In the genomic region with DNA sequence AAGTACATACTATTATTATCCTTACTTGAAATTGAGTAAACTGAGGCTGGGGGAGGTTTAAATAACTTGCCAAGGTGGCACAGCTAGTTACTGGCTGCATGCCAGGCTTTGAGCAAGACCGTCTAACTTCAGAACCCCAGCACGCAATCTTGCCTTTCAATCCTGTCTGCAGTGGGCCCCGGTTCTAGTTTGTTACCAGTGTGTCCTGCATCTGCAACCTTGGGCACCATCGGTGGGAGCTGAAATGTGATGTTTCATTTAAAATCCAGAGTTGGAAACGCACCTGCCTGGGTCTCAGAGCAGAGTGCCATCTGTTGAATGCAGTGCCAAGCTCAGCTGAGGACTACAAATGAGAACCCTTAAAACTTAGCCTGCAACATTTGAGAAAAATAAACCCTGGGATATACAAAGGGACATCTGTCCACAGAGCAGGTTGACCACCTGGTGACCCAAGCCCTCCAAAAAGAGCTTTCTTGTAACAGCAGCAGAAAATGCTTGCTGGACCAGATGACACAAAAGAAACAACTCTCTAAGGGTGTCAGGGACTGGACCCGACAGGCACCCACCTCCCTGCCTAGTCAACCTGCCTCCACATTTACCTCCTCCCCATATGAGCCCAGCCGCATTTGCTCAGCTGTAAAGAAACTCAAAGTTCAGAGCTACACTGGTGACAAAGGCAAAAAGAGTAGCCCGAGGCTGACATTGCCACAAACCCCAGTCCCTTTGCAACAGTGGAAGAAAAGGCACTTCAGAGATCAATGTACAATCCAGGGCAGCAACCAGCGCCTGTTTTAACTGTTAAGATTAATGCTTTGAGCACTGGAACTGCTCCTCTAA, we compare ENCODE assay signal across 9 cellular contexts. TPM values are rescaled to one million over a fixed set of nuclear protein-coding genes. Genes with fewer than 3 reads are reported as not detected.
DNase-seq lines count a peak whose midpoint lies in the region; FAIRE-seq and TF ChIP-seq lines count a peak whose summit lies in the region.
"Had no signal": no experiment of that assay in that cellular context is flagged by ENCODE, and none has a peak within 500 bp of the region (broad histone marks: within the 10 kb centered on the region; RNA-seq: fewer than 3 reads in every experiment).

No MANE protein-coding gene starts in this region.

- no peak for TF ChIP-seq POLR2A in suprapubic skin (IDR thresholded peaks at IDR 0.05)
- no peak for TF ChIP-seq POLR2A in GM12891 (IDR thresholded peaks at IDR 0.05; ENCODE audit: low read depth, low read length)

- no peak for DNase-seq in activated CD4-positive, alpha-beta T cell treated with anti-CD3 and anti-CD28 coated beads, Interleukin-2, amount 10 ng/mL, durations not matched to agents 24 days and 14 days
- no peak for DNase-seq in activated CD4-positive, alpha-beta T cell treated with anti-CD3 and anti-CD28 coated beads, Interleukin-2, amount 50 U/mL, for 4 hours
- DNase-seq in astrocyte (ENCODE audit: low read depth) = no peak
- peak; percentile 28 for DNase-seq in medulla oblongata (ENCODE audit: extremely low spot score)
- DNase-seq in suprapubic skin (ENCODE audit: low spot score in 2 of 2) = no peak
- DNase-seq in GM12891 (ENCODE audit: insufficient read length, low spot score) = no peak
- DNase-seq in GF-D8 (lab: John Stamatoyannopoulos, UW) = no peak
- DNase-seq in Kasumi-1 (lab: John Stamatoyannopoulos, UW) = no peak

- H2AFZ ChIP-seq in astrocyte (ENCODE audit: low read depth, low read length) = peak overlapping the region; percentile 77

- WGBS in suprapubic skin = 43% methylated on average over 9 of the region's 9 CpGs

- TF ChIP-seq CTCF in astrocyte (IDR thresholded peaks at IDR 0.05; ENCODE audit: insufficient read depth, low read depth, low read length) (no peak), suprapubic skin (IDR thresholded peaks at IDR 0.05) (no peak)

- H4K20me1 ChIP-seq in astrocyte (ENCODE audit: insufficient read depth, low read length) = peaks cover 11% of the 10 kb centered on the region

- intact Hi-C loops in activated CD4-positive, alpha-beta T cell treated with anti-CD3 and anti-CD28 coated beads, Interleukin-2, amount 10 ng/mL, durations not matched to agents 24 days and 14 days (cut with micrococcal nuclease) = no loop called here

- H3K9me3 ChIP-seq in astrocyte (ENCODE audit: insufficient read depth, low read depth, low read length) (no peaks in the 10 kb centered on the region), suprapubic skin (no peaks in the 10 kb centered on the region)

- peaks cover 77% of the 10 kb centered on the region for H3K27me3 Mint-ChIP-seq in activated CD4-positive, alpha-beta T cell treated with anti-CD3 and anti-CD28 coated beads, Interleukin-2, amount 10 ng/mL, durations not matched to agents 24 days and 14 days
- H3K27me3 Mint-ChIP-seq in astrocyte (ENCODE audit: low read depth, unreplicated experiment) = peaks cover 9% of the 10 kb centered on the region

- H3K4me1 ChIP-seq in astrocyte (ENCODE audit: insufficient read depth, low read length) (peaks cover 44% of the 10 kb centered on the region), suprapubic skin (peaks cover 73% of the 10 kb centered on the region)

- peak overlapping the region; percentile 89 for H3K4me2 ChIP-seq in astrocyte (ENCODE audit: low read length)

- no peak overlapping the region for H3K9ac ChIP-seq in astrocyte (ENCODE audit: low read length)

- no peak for TF ChIP-seq EP300 in suprapubic skin (IDR thresholded peaks at IDR 0.05)

- peak overlapping the region; percentile 69 for H3K4me3 ChIP-seq in astrocyte (ENCODE audit: insufficient read depth, low read depth, low read length)
- H3K4me3 ChIP-seq in suprapubic skin = peak overlapping the region; percentile 73

- H3K27me3 ChIP-seq in astrocyte (ENCODE audit: insufficient read depth, low read length) (no peaks in the 10 kb centered on the region), suprapubic skin (no peaks in the 10 kb centered on the region)

- H3K79me2 ChIP-seq in astrocyte (ENCODE audit: insufficient read depth, low read length) = peaks cover 3% of the 10 kb centered on the region

- H3K36me3 Mint-ChIP-seq in activated CD4-positive, alpha-beta T cell treated with anti-CD3 and anti-CD28 coated beads, Interleukin-2, amount 10 ng/mL, durations not matched to agents 24 days and 14 days (ENCODE audit: low read depth) = peaks cover 1% of the 10 kb centered on the region
- no peaks in the 10 kb centered on the region for H3K36me3 Mint-ChIP-seq in astrocyte (ENCODE audit: low read depth, unreplicated experiment)

- no peaks in the 10 kb centered on the region for H3K36me3 ChIP-seq in astrocyte (ENCODE audit: insufficient read depth, low read length)
- no peaks in the 10 kb centered on the region for H3K36me3 ChIP-seq in suprapubic skin

- H3K27ac Mint-ChIP-seq in activated CD4-positive, alpha-beta T cell treated with anti-CD3 and anti-CD28 coated beads, Interleukin-2, amount 10 ng/mL, durations not matched to agents 24 days and 14 days = no peak overlapping the region
- H3K27ac Mint-ChIP-seq in astrocyte (ENCODE audit: unreplicated experiment) = no peak overlapping the region

- H3K4me3 Mint-ChIP-seq in activated CD4-positive, alpha-beta T cell treated with anti-CD3 and anti-CD28 coated beads, Interleukin-2, amount 10 ng/mL, durations not matched to agents 24 days and 14 days = peak overlapping the region; percentile 86
- H3K4me3 Mint-ChIP-seq in astrocyte (ENCODE audit: unreplicated experiment) = peak overlapping the region; percentile 90

- H3K4me1 Mint-ChIP-seq in activated CD4-positive, alpha-beta T cell treated with anti-CD3 and anti-CD28 coated beads, Interleukin-2, amount 10 ng/mL, durations not matched to agents 24 days and 14 days = peaks cover 11% of the 10 kb centered on the region
- H3K4me1 Mint-ChIP-seq in astrocyte (ENCODE audit: low read depth, unreplicated experiment) = peaks cover 19% of the 10 kb centered on the region

- H3K27ac ChIP-seq in astrocyte (ENCODE audit: low read depth, low read length) (no peak overlapping the region), suprapubic skin (peak overlapping the region; percentile 79)
- H3K27ac ChIP-seq: C4-2B had no signal

- FAIRE-seq in astrocyte (lab: Jason Lieb, UNC) = no peak
- FAIRE-seq in GM12891 (lab: Jason Lieb, UNC) = no peak

- H3K9me3 Mint-ChIP-seq in activated CD4-positive, alpha-beta T cell treated with anti-CD3 and anti-CD28 coated beads, Interleukin-2, amount 10 ng/mL, durations not matched to agents 24 days and 14 days = no peaks in the 10 kb centered on the region
- no peaks in the 10 kb centered on the region for H3K9me3 Mint-ChIP-seq in astrocyte (ENCODE audit: unreplicated experiment)

TF ChIP-seq in GM12891, 5 proteins besides CTCF, POLR2A, EP300 and RAD21:
- TF ChIP-seq SPI1 (IDR thresholded peaks at IDR 0.05; ENCODE audit: low read depth, low read length) (no peak), PAX5 (IDR thresholded peaks at IDR 0.05; ENCODE audit: insufficient read depth, low read length, severe bottlenecking) (no peak), POU2F2 (IDR thresholded peaks at IDR 0.05; ENCODE audit: low read depth, low read length) (no peak), POLR2AphosphoS5 (IDR thresholded peaks at IDR 0.05; ENCODE audit: low read depth, low read length) (no peak), TAF1 (IDR thresholded peaks at IDR 0.05; ENCODE audit: low read depth, low read length) (no peak)

RNA-seq across cellular contexts. Expression of a gene that starts 1.7 kb away (rescaled TPM):
- 8.3 and 8.5 TPM in 2 replicates for total RNA-seq in activated CD4-positive, alpha-beta T cell treated with anti-CD3 and anti-CD28 coated beads, Interleukin-2, amount 10 ng/mL, durations not matched to agents 24 days and 14 days
- 17.3 and 25.8 TPM in 2 replicates for total RNA-seq in astrocyte
- 10 to 100 TPM; 55.7 to 71.8 (median 66.8) TPM for total RNA-seq in suprapubic skin
- polyA plus RNA-seq in GM12891 (2012; ENCODE audit: low read depth, missing spikeins) = 3.3 TPM
